In the genomic region with DNA sequence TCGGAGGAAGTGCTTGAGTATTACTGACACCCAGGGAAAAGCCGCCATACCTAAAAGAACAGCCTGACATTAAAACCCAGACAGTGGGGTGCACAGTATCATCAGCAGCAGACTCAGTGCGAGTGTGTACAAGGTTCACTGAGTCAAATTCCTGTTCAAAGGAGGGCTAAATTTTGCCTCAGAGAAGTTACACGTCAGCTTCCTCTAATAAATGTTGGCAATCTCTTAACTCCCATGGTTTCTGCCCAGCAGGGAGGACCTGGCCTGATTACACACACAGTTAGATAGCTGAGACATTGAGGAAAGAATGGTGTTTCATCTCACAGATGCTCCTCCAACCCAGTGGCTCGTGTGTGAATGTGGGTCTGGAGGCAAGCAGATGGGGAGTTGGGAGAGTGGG, we compare ENCODE assay signal across 19 cellular contexts. TPM values are rescaled to one million over a fixed set of nuclear protein-coding genes. Genes with fewer than 3 reads are reported as not detected.
A peak's percentile ranks its signal among the peaks of the same experiment; 100 is the strongest.
DNase-seq lines count a peak whose midpoint lies in the region; ATAC-seq and TF ChIP-seq lines count a peak whose summit lies in the region.
"Had no signal": no experiment of that assay in that cellular context is flagged by ENCODE, and none has a peak within 500 bp of the region (broad histone marks: within the 10 kb centered on the region; RNA-seq: fewer than 3 reads in every experiment).

No MANE protein-coding gene starts in this region.

- no peak overlapping the region for H3K27ac Mint-ChIP-seq in endothelial cell (ENCODE audit: unreplicated experiment)
- H3K27ac Mint-ChIP-seq: CD8-positive, alpha-beta memory T cell; GM23338 had no signal

- H3K4me3 ChIP-seq in GM23248 (no peak overlapping the region), astrocyte of the cerebellum (ENCODE audit: low read depth, low read length) (no peak overlapping the region), gastrocnemius medialis (no peak overlapping the region)
- H3K4me3 ChIP-seq: GM23338 had no signal

- peak; percentile 28 for DNase-seq in GM23248
- DNase-seq in astrocyte of the cerebellum (ENCODE audit: low read depth) = peak; percentile 86
- DNase-seq in endothelial cell (ENCODE audit: low spot score) = no peak
- no peak for DNase-seq in gastrocnemius medialis
- no peak for DNase-seq in A172 (ENCODE audit: low spot score)
- no peak for DNase-seq in NCI-H82 treated with DMSO at 0.1 percent for 48 hours (lab: John Stamatoyannopoulos, UW; ENCODE audit: unreplicated experiment)
- DNase-seq: ACHN; C1 segment of cervical spinal cord; CD8-positive, alpha-beta memory T cell; DMS53; HCEC 1CT; NCI-H1092 treated with DMSO at 0.1 percent for 48 hours; NCI-H146; NCI-H2029 treated with DMSO at 0.1 percent for 48 hours; NCI-H2171; OCI-M1; SHP77 treated with DMSO at 0.1 percent for 48 hours had no signal

- peaks cover 4% of the 10 kb centered on the region for H3K27me3 Mint-ChIP-seq in endothelial cell (ENCODE audit: unreplicated experiment)

- no peaks in the 10 kb centered on the region for H3K79me2 ChIP-seq in GM23248 (ENCODE audit: insufficient read depth)

- H3K4me3 Mint-ChIP-seq in endothelial cell (ENCODE audit: unreplicated experiment) = peak overlapping the region; percentile 51
- H3K4me3 Mint-ChIP-seq: CD8-positive, alpha-beta memory T cell; GM23338 had no signal

- no peaks in the 10 kb centered on the region; the same call in 1 of the 2 replicates for H3K36me3 ChIP-seq in GM23248 (ENCODE audit: low read depth)
- H3K36me3 ChIP-seq in gastrocnemius medialis = peaks cover 5 to 98% of the 10 kb centered on the region in 2 donors

- H3K4me2 ChIP-seq in GM23248 (ENCODE audit: unreplicated experiment) = no peak overlapping the region
- H3K4me2 ChIP-seq: GM23338 had no signal

- H3F3A ChIP-seq in GM23248 (ENCODE audit: insufficient read depth) = no peaks in the 10 kb centered on the region

- WGBS in GM23248 (ENCODE audit: low coverage in 1 of 2, low lambda C conversion rate in 2 of 2, missing lambda C conversion rate in 2 of 2), 2 experiments = 76 to 78% methylated on average over 5 of the region's 5 CpGs

- H3K27me3 ChIP-seq in GM23248 (replicated peaks; ENCODE audit: insufficient read depth) = no peaks in the 10 kb centered on the region
- no peaks in the 10 kb centered on the region for H3K27me3 ChIP-seq in gastrocnemius medialis

- intact Hi-C loops in gastrocnemius medialis (cut with DNase I; ENCODE audit: low total_unique reads) = no loop called here

- H3K4me1 Mint-ChIP-seq in endothelial cell (ENCODE audit: unreplicated experiment) = no peaks in the 10 kb centered on the region
- H3K4me1 Mint-ChIP-seq: CD8-positive, alpha-beta memory T cell; GM23338 had no signal

- H3K9me3 ChIP-seq in GM23248 (ENCODE audit: low read depth) (no peaks in the 10 kb centered on the region), gastrocnemius medialis (no peaks in the 10 kb centered on the region)

- H3K9me3 Mint-ChIP-seq in endothelial cell (ENCODE audit: unreplicated experiment) = no peaks in the 10 kb centered on the region
- H3K9me3 Mint-ChIP-seq: CD8-positive, alpha-beta memory T cell; GM23338 had no signal

- H2AFZ ChIP-seq in GM23248 = no peak overlapping the region
- H2AFZ ChIP-seq: GM23338 had no signal

- H3K4me1 ChIP-seq in GM23248 (ENCODE audit: insufficient read depth) (no peaks in the 10 kb centered on the region), gastrocnemius medialis (no peaks in the 10 kb centered on the region)

- no peaks in the 10 kb centered on the region for H4K20me1 ChIP-seq in GM23248 (ENCODE audit: insufficient read depth)

- in situ Hi-C loops in GM23248 (cut with MboI) = no loop called here
- in situ Hi-C loops in astrocyte of the cerebellum (cut with HindIII; ENCODE audit: low sequenced_read_pairs) = no loop called here
- in situ Hi-C loops in gastrocnemius medialis (cut with MboI; ENCODE audit: low sequenced_read_pairs in 4 of 4) = no loop called here

- H3K36me3 Mint-ChIP-seq in endothelial cell (ENCODE audit: low read depth, unreplicated experiment) = peaks cover 73% of the 10 kb centered on the region

- TF ChIP-seq POLR2A in gastrocnemius medialis (IDR thresholded peaks at IDR 0.05) = no peak

- ATAC-seq in gastrocnemius medialis (peak; percentile 37 to 46), HG03045 (IDR thresholded peaks at IDR 0.05; ENCODE audit: unreplicated experiment) (no peak)
- ATAC-seq: GM23338 had no signal

- no peak overlapping the region for H3K27ac ChIP-seq in GM23248
- peak overlapping the region; percentile 40 to 55 (median 48) for H3K27ac ChIP-seq in gastrocnemius medialis

- no peak for TF ChIP-seq CTCF in astrocyte of the cerebellum (IDR thresholded peaks at IDR 0.05; ENCODE audit: low read depth, low read length, missing control alignments)
- no peak for TF ChIP-seq CTCF in endothelial cell (IDR thresholded peaks at IDR 0.05; ENCODE audit: unreplicated experiment)
- TF ChIP-seq CTCF in gastrocnemius medialis (IDR thresholded peaks at IDR 0.05 in 4 of 5, conservative IDR thresholded peaks at IDR 0.05 in 1 of 5) = no peak

- H3K9ac ChIP-seq in GM23248 = no peak overlapping the region

- no peaks in the 10 kb centered on the region for H3K9me2 ChIP-seq in GM23248 (ENCODE audit: insufficient read depth)

RNA-seq across cellular contexts. Expression of a gene that starts 38.2 kb away (rescaled TPM):
- total RNA-seq in GM23248 (2014; rRNA removed; shearing (Covaris generic)) = 0.54 and 5.9 TPM in 2 replicates
- polyA plus RNA-seq in GM23248 (2016; fragmentation: Nextera tagmentation; extraction: Ambion mirVana) = 1.6 and 2.1 TPM in 2 replicates
- 2.3 TPM for total RNA-seq in endothelial cell (ENCODE audit: unreplicated experiment)
- 10 to 100 TPM in 3 of 4 donors, 1 to 10 TPM in 1; 1.9 to 19.1 (median 13.9) TPM for total RNA-seq in gastrocnemius medialis
- total RNA-seq in A172 (2014; rRNA removed; shearing (Covaris generic)) = 0.14 TPM in 1 of 2 replicates, not detected in the other
- polyA plus RNA-seq: CD8-positive, alpha-beta memory T cell had no signal

RNA-seq across cellular contexts. Expression of a gene that starts 54.6 kb away (rescaled TPM):
- total RNA-seq in GM23248 (2014; rRNA removed; shearing (Covaris generic)) = 52.6 and 55.3 TPM in 2 replicates
- polyA plus RNA-seq in GM23248 (2016; fragmentation: Nextera tagmentation; extraction: Ambion mirVana) = 64.2 and 66.2 TPM in 2 replicates
- 25.1 TPM for total RNA-seq in endothelial cell (ENCODE audit: unreplicated experiment)
- total RNA-seq in gastrocnemius medialis = 10 to 100 TPM in 1 of 4 donors, 1 to 10 TPM in 3; 5.9 to 17.2 (median 6.9) TPM
- 103 and 105 TPM in 2 replicates for total RNA-seq in A172 (2014; rRNA removed; shearing (Covaris generic))

Comparison
In these comparisons a context has a peak if more than half of its experiments do, and no peak if none do; other contexts are left out.
1. DNase-seq: peak in GM23248 (single experiment) and astrocyte of the cerebellum (single experiment); none in endothelial cell (single experiment), gastrocnemius medialis (0 of 2), A172 (single experiment) and NCI-H82 treated with DMSO at 0.1 percent for 48 hours (single experiment).